1 cellular context compared by ENCODE assay signal in the genomic region with DNA sequence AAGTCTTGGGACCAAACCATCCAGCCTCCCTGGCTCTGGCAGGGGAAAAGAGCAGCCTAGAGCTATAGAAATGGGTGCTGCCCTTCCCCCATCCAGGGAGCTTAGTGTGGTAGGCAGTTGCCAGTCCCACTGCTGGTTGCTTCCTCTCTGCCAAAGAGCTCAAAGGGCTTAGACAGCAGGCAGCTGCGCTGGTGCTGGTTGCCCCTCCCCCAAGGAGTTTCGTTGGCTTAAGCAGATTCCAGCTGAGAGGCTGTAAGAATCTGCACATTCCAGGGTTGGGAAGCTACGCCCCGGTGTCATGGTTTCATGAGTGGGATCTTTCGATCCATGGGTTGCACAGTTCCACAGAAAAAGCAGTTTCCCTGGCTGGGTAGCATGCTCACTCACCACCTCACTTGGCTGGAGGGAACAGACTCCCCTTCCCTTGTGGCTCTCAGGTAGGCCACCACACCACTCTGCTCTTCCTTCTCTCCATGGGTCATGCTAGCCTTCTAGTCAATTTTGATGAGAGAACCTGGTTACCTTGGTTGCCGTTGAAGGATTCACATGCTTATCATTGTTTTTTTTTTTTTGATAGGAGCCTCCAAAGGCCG.
A peak's percentile ranks its signal among the peaks of the same experiment; 100 is the strongest.
TF ChIP-seq lines count a peak whose summit lies in the region.

No MANE protein-coding gene starts in this region.

TF ChIP-seq in WTC11, 78 proteins besides CTCF, POLR2A, EP300 and RAD21 (continued from another document):
- TF ChIP-seq, protein P1, sequence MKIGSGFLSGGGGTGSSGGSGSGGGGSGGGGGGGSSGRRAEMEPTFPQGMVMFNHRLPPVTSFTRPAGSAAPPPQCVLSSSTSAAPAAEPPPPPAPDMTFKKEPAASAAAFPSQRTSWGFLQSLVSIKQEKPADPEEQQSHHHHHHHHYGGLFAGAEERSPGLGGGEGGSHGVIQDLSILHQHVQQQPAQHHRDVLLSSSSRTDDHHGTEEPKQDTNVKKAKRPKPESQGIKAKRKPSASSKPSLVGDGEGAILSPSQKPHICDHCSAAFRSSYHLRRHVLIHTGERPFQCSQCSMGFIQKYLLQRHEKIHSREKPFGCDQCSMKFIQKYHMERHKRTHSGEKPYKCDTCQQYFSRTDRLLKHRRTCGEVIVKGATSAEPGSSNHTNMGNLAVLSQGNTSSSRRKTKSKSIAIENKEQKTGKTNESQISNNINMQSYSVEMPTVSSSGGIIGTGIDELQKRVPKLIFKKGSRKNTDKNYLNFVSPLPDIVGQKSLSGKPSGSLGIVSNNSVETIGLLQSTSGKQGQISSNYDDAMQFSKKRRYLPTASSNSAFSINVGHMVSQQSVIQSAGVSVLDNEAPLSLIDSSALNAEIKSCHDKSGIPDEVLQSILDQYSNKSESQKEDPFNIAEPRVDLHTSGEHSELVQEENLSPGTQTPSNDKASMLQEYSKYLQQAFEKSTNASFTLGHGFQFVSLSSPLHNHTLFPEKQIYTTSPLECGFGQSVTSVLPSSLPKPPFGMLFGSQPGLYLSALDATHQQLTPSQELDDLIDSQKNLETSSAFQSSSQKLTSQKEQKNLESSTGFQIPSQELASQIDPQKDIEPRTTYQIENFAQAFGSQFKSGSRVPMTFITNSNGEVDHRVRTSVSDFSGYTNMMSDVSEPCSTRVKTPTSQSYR (CRISPR knock-in tag; IDR thresholded peaks at IDR 0.05) = 0 out of 2 replicates have a peak, but pooled peaks have one; percentile 66
- TF ChIP-seq, protein P2, sequence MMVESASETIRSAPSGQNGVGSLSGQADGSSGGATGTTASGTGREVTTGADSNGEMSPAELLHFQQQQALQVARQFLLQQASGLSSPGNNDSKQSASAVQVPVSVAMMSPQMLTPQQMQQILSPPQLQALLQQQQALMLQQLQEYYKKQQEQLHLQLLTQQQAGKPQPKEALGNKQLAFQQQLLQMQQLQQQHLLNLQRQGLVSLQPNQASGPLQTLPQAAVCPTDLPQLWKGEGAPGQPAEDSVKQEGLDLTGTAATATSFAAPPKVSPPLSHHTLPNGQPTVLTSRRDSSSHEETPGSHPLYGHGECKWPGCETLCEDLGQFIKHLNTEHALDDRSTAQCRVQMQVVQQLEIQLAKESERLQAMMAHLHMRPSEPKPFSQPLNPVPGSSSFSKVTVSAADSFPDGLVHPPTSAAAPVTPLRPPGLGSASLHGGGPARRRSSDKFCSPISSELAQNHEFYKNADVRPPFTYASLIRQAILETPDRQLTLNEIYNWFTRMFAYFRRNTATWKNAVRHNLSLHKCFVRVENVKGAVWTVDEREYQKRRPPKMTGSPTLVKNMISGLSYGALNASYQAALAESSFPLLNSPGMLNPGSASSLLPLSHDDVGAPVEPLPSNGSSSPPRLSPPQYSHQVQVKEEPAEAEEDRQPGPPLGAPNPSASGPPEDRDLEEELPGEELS (CRISPR knock-in tag; IDR thresholded peaks at IDR 0.05) = 0 out of 2 replicates have a peak, but pooled peaks have one; percentile 40
